In the genomic region with DNA sequence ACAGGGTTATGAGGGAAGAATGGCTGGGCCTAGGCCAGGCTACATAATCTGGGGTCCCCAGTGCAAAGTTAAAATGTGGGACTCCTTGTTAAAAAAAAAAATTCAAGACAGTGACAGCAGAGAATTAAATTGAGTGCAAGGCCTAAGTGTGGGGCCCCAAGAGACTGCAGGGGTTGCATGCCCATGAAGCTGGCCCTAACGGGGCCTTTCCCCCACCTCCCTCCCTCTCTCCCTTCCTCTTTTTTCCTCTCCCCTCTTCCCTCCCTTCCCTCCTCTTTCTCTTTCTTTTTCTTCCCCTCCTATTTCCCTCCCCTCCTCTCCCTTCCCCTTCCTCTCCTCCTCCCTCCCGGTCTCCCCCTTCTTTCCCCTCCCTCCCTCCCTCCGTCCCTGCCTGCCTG, we compare ENCODE assay signal across 17 cellular contexts.
DNase-seq lines count a peak whose midpoint lies in the region; FAIRE-seq and TF ChIP-seq lines count a peak whose summit lies in the region.
"Had no signal": no experiment of that assay in that cellular context is flagged by ENCODE, and none has a peak within 500 bp of the region (broad histone marks: within the 10 kb centered on the region; RNA-seq: fewer than 3 reads in every experiment).

No MANE protein-coding gene starts in this region.

- no peaks in the 10 kb centered on the region for H3K9me3 ChIP-seq in esophagus muscularis mucosa
- no peaks in the 10 kb centered on the region for H3K9me3 ChIP-seq in mucosa of rectum (ENCODE audit: control insufficient read depth in 2 of 2, low read length in 2 of 2)
- H3K9me3 ChIP-seq in transverse colon: no peaks in the 10 kb centered on the region
- H3K9me3 ChIP-seq: HAP-1 had no signal

- TF ChIP-seq EP300 in esophagus muscularis mucosa (IDR thresholded peaks at IDR 0.05) (no peak), transverse colon (IDR thresholded peaks at IDR 0.05; ENCODE audit: low read depth) (no peak)

- no peaks in the 10 kb centered on the region for H3K36me3 ChIP-seq in esophagus muscularis mucosa
- no peaks in the 10 kb centered on the region for H3K36me3 ChIP-seq in mucosa of rectum (ENCODE audit: control insufficient read depth in 2 of 2, insufficient read depth in 2 of 2, low read length in 2 of 2)
- no peaks in the 10 kb centered on the region for H3K36me3 ChIP-seq in transverse colon
- H3K36me3 ChIP-seq: HAP-1 had no signal

- in situ Hi-C loops in transverse colon (cut with MboI; ENCODE audit: low pct_ligation_motif_present in 1 of 4, low pct_unique_long_range_greater_than_20kb in 1 of 4, low sequenced_read_pairs in 3 of 4): no loop called here

- intact Hi-C loops in esophagus muscularis mucosa (cut with DNase I): no loop called here
- intact Hi-C loops in transverse colon (cut with DNase I; ENCODE audit: low total_unique reads): no loop called here

- TF ChIP-seq CTCF in esophagus muscularis mucosa (IDR thresholded peaks at IDR 0.05) (no peak), transverse colon (IDR thresholded peaks at IDR 0.05) (no peak)

- no peak overlapping the region for H3K4me3 ChIP-seq in esophagus muscularis mucosa
- no peak overlapping the region for H3K4me3 ChIP-seq in mucosa of rectum (ENCODE audit: low read length in 2 of 2)
- H3K4me3 ChIP-seq in transverse colon: peak overlapping the region in 1 of 4 donors; percentile 2
- H3K4me3 ChIP-seq: HAP-1 had no signal

- H3K27ac ChIP-seq in esophagus muscularis mucosa (replicated peaks in 1 of 4) (peak overlapping the region; percentile 6 to 52 (median 37)), mucosa of rectum (ENCODE audit: low read depth in 2 of 2, low read length in 2 of 2) (peak overlapping the region; percentile 39 to 71), transverse colon (peak overlapping the region; percentile 64 to 78 (median 76))

- peak; percentile 26 for DNase-seq in NCI-H69 (lab: John Stamatoyannopoulos, UW)
- no peak for DNase-seq in esophagus muscularis mucosa (ENCODE audit: extremely low spot score)
- no peak for DNase-seq in transverse colon
- DNase-seq in HuH-7.5 (ENCODE audit: low spot score): no peak
- no peak for DNase-seq in urothelium cell line (ENCODE audit: low spot score)
- DNase-seq in germinal center (ENCODE audit: low spot score): no peak
- DNase-seq: CD4-positive, alpha-beta T cell; IMR-90; Kasumi-1; NCI-H1105; NCI-H1694; NCI-H2107; NCI-H345; NCI-H526; SIG-M5 had no signal

- WGBS in esophagus muscularis mucosa: 70% methylated on average over 3 of the region's 3 CpGs
- 59 to 63% methylated on average over 3 of the region's 3 CpGs for WGBS in transverse colon (ENCODE audit: low coverage in 1 of 2), 2 donors

- H3K4me1 ChIP-seq in esophagus muscularis mucosa (peaks cover 0 to 27% (median 20%) of the 10 kb centered on the region in 4 donors), mucosa of rectum (ENCODE audit: control insufficient read depth in 2 of 2, insufficient read depth in 2 of 2, low read length in 2 of 2) (peaks cover 0 to 13% of the 10 kb centered on the region in 2 donors), transverse colon (peaks cover 6 to 28% (median 10%) of the 10 kb centered on the region in 4 donors)

- no peak for FAIRE-seq in urothelium cell line (lab: Jason Lieb, UNC)

- no peak overlapping the region for H3K9ac ChIP-seq in mucosa of rectum (ENCODE audit: low read depth in 1 of 2, low read length in 2 of 2)

- H3K27me3 ChIP-seq in esophagus muscularis mucosa (no peaks in the 10 kb centered on the region), mucosa of rectum (ENCODE audit: control insufficient read depth in 2 of 2, insufficient read depth in 2 of 2, low read length in 2 of 2) (no peaks in the 10 kb centered on the region), transverse colon (no peaks in the 10 kb centered on the region)

- TF ChIP-seq POLR2A in esophagus muscularis mucosa (IDR thresholded peaks at IDR 0.05; ENCODE audit: low read depth) (no peak), transverse colon (IDR thresholded peaks at IDR 0.05) (no peak)
